ENCODE assay signal across 16 cellular contexts in the genomic region with DNA sequence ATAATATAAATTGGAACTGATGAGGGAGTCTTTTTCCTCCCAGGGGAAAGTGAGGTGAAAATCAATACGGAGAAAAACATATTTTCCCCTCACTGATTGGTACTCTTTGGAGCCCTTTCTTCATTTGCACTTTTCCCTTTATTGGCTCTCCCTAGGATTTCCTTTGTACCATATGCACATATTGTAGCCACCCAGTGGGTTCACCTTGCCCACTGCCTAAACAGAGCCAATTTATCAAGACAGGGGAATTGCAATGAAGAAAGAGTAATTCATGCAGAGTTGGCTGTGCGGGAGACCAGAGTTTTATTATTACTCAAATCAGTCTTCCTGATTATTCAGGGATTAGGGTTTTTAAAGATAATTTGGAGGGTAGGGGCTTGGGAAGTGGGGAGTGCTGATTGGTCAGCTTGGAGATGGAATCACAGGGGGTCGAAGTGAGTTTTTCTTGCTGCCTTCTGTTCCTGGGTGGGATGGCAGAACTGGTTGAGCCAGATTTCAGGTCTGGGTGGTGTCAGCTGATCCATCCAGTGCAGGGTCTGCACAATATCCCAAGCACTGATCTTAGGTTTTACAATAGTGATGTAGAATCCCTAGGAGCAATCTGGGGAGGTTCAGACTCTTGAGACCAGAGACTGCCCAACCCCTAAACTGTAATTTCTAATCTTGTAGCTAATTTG. TPM values are rescaled to one million over a fixed set of nuclear protein-coding genes. Genes with fewer than 3 reads are reported as not detected.
A peak's percentile ranks its signal among the peaks of the same experiment; 100 is the strongest.
DNase-seq lines count a peak whose midpoint lies in the region; TF ChIP-seq lines count a peak whose summit lies in the region.
"Had no signal": no experiment of that assay in that cellular context is flagged by ENCODE, and none has a peak within 500 bp of the region (broad histone marks: within the 10 kb centered on the region; RNA-seq: fewer than 3 reads in every experiment).

No MANE protein-coding gene starts in this region.

- H3K27me3 ChIP-seq in iPS-18a (ENCODE audit: control insufficient read depth, insufficient read depth, low read length) (no peaks in the 10 kb centered on the region), neural progenitor cell (no peaks in the 10 kb centered on the region)
- H3K27me3 ChIP-seq: BLaER1 had no signal

- H3F3A ChIP-seq in neural progenitor cell (ENCODE audit: low read depth) = peaks cover 9% of the 10 kb centered on the region

- H3K9me3 Mint-ChIP-seq in neural progenitor cell = peaks cover 6% of the 10 kb centered on the region

- peaks cover 8% of the 10 kb centered on the region for H3K9me3 ChIP-seq in iPS-18a (ENCODE audit: control insufficient read depth, low read depth, low read length)
- no peaks in the 10 kb centered on the region for H3K9me3 ChIP-seq in neural progenitor cell (ENCODE audit: low read depth)
- H3K9me3 ChIP-seq: Caco-2 had no signal

- peak overlapping the region; percentile 26 for H3K27ac ChIP-seq in iPS-18a (ENCODE audit: low read length)
- H3K27ac ChIP-seq in neural progenitor cell = no peak overlapping the region
- H3K27ac ChIP-seq: BLaER1 had no signal

- H3K27me3 Mint-ChIP-seq in neural progenitor cell (ENCODE audit: insufficient read depth, low read depth) = no peaks in the 10 kb centered on the region

- H2AFZ ChIP-seq in neural progenitor cell (replicated peaks) = peak overlapping the region; percentile 18

- H3K79me2 ChIP-seq in neural progenitor cell (ENCODE audit: low read depth) = no peaks in the 10 kb centered on the region

- H3K27ac Mint-ChIP-seq in neural progenitor cell = peak overlapping the region; percentile 38
- H3K27ac Mint-ChIP-seq: IgD-negative memory B cell had no signal

- peaks cover 30% of the 10 kb centered on the region for H3K4me1 ChIP-seq in iPS-18a (ENCODE audit: control insufficient read depth, low read depth, low read length)
- peaks cover 11% of the 10 kb centered on the region for H3K4me1 ChIP-seq in neural progenitor cell

- no peak for TF ChIP-seq CTCF in neural progenitor cell (IDR thresholded peaks at IDR 0.05)

- H4K20me1 ChIP-seq in neural progenitor cell (ENCODE audit: low read depth) = no peaks in the 10 kb centered on the region
- H4K20me1 ChIP-seq: BLaER1 had no signal

- H3K9ac ChIP-seq in iPS-18a (ENCODE audit: low read length) (no peak overlapping the region), neural progenitor cell (no peak overlapping the region)
- H3K9ac ChIP-seq: BLaER1 had no signal

- DNase-seq in ELF-1 (ENCODE audit: low read depth, low spot score) = peak; percentile 59
- DNase-seq in NCI-H69 (lab: John Stamatoyannopoulos, UW) = peak; percentile 5
- no peak for DNase-seq in neural progenitor cell (ENCODE audit: low spot score)
- no peak for DNase-seq in NCI-H1694 (lab: John Stamatoyannopoulos, UW)
- no peak for DNase-seq in activated CD8-positive, alpha-beta memory T cell treated with anti-CD3 and anti-CD28 coated beads, Interleukin-2, amount 50 U/mL, for 4 hours
- DNase-seq in GM19240 (ENCODE audit: insufficient read length, low spot score) = no peak
- no peak for DNase-seq in NCI-H226
- DNase-seq: 8988T; AML-193; Caco-2; CD8-positive, alpha-beta memory T cell had no signal

- H3K4me2 ChIP-seq in neural progenitor cell = no peak overlapping the region
- H3K4me2 ChIP-seq: BLaER1 had no signal

- H3K4me3 ChIP-seq in iPS-18a (ENCODE audit: low read length) (no peak overlapping the region), neural progenitor cell (no peak overlapping the region)
- H3K4me3 ChIP-seq: BLaER1, GM12878 had no signal

- no peak overlapping the region for H3K4me3 Mint-ChIP-seq in neural progenitor cell
- H3K4me3 Mint-ChIP-seq: CD8-positive, alpha-beta memory T cell; IgD-negative memory B cell had no signal

- peaks cover 19% of the 10 kb centered on the region for H3K4me1 Mint-ChIP-seq in neural progenitor cell
- H3K4me1 Mint-ChIP-seq: CD8-positive, alpha-beta memory T cell; IgD-negative memory B cell had no signal

- H3K36me3 ChIP-seq in iPS-18a (ENCODE audit: control insufficient read depth, low read depth, low read length) = no peaks in the 10 kb centered on the region
- no peaks in the 10 kb centered on the region for H3K36me3 ChIP-seq in neural progenitor cell
- H3K36me3 ChIP-seq: BLaER1 had no signal

- peaks cover 2% of the 10 kb centered on the region for H3K36me3 Mint-ChIP-seq in neural progenitor cell
- H3K36me3 Mint-ChIP-seq: CD8-positive, alpha-beta memory T cell; IgD-negative memory B cell had no signal

RNA-seq across cellular contexts. Expression of gene KCNE4, which starts 15.1 kb away (rescaled TPM):
- not detected in 2 replicates for total RNA-seq in neural progenitor cell (ENCODE audit: low replicate concordance)
- total RNA-seq: Caco-2; CD8-positive, alpha-beta memory T cell; G401; GM12878 had no signal

Comparison
In these comparisons a context has a peak if more than half of its experiments do, and no peak if none do; other contexts are left out.
1. DNase-seq: peak in ELF-1 (single experiment) and NCI-H69 (single experiment); none in neural progenitor cell (single experiment), NCI-H1694 (single experiment), activated CD8-positive, alpha-beta memory T cell treated with anti-CD3 and anti-CD28 coated beads, Interleukin-2, amount 50 U/mL, for 4 hours (single experiment), GM19240 (single experiment) and NCI-H226 (single experiment).